17 cellular contexts compared by ENCODE assay signal in the genomic region with DNA sequence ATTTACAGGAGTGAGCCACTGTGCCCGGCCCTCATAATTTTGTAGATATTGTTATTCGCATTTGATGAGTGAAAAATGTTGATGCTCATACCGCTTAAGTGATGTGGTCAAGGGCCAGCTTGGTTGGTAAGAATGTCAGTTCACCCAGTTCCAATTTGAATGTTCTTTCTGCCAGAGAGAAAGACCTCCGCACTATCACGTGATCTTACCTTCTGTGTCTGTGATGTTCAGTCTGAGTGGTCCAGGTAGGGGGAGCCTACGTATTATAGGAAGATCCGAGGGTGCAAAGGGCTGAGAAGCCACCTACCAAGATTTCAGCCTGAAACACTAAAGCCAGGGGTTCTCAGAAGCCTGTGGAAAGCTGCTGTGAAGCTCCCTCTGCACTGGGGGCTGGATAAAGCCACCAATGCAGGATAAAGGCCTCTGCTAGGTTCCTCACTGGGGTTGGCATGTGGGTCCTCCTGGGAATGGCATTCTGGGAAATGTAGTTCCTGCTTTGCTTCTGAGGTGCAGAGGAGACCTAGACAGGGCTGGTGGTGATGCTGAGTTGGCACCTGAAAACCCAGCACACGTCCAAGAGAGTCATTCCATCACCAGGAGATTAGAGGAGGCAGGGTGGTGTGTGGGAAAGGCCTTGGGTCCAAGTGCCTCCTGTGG.
DNase-seq lines count a peak whose midpoint lies in the region; ATAC-seq, FAIRE-seq and TF ChIP-seq lines count a peak whose summit lies in the region.
"Had no signal": no experiment of that assay in that cellular context is flagged by ENCODE, and none has a peak within 500 bp of the region (broad histone marks: within the 10 kb centered on the region; RNA-seq: fewer than 3 reads in every experiment).

No MANE protein-coding gene starts in this region.

- H2AK5ac ChIP-seq in mesendoderm (ENCODE audit: low read length): no peak overlapping the region

- H3K4me3 Mint-ChIP-seq in activated T-helper 1 cell treated with anti-CD3 and anti-CD28 coated beads, Interleukin-12 subunit alpha, Interleukin-12 subunit beta, Interleukin-2, Interleukin-4 antibody, amounts not matched to agents 30 ng/mL and 10 ng/mL and 1 ng/mL, durations not matched to agents 14 hours and 24 hours and 36 hours: no peak overlapping the region
- H3K4me3 Mint-ChIP-seq: dendritic cell treated with granulocyte-macrophage colony-stimulating factor and Interleukin-4, amounts not matched to agents 40 ng/mL and 50 ng/mL, for 4 days; nephron had no signal

- CTCF ChIA-PET in HepG2 (lab: Yijun Ruan, JAX; ENCODE audit: low intra/inter-chr PET ratio, low total read pairs): no interaction called here

- no peak for DNase-seq in HepG2 (ENCODE audit: low spot score)
- DNase-seq in right lobe of liver: no peak
- no peak for DNase-seq in activated T-helper 1 cell treated with anti-CD3 and anti-CD28 coated beads, Interleukin-12 subunit alpha, Interleukin-12 subunit beta, Interleukin-2, Interleukin-4 antibody, amounts not matched to agents 30 ng/mL and 10 ng/mL and 1 ng/mL, durations not matched to agents 14 hours and 24 hours and 36 hours (ENCODE audit: low spot score)
- peak; percentile 26 for DNase-seq in mesendoderm
- DNase-seq in NCI-H1105 (lab: John Stamatoyannopoulos, UW): no peak
- no peak for DNase-seq in stimulated activated CD8-positive, alpha-beta memory T cell treated with anti-CD3 and anti-CD28 coated beads, Interleukin-4, amount 100 ng/mL, for 48 hours
- no peak for DNase-seq in vagina (ENCODE audit: extremely low spot score in 2 of 2)
- no peak for DNase-seq in glomerular visceral epithelial cell (ENCODE audit: extremely low spot score)
- DNase-seq: activated effector memory CD4-positive, alpha-beta T cell treated with anti-CD3 and anti-CD28 coated beads, Interleukin-2, amount 50 U/mL, for 16 hours; erythroblast; HCEC 1CT; lower lobe of right lung; NCI-H446 treated with DMSO at 0.1 percent for 48 hours; Right ventricle myocardium superior; T1000 had no signal

- H3K36me3 ChIP-seq in HepG2 (replicated peaks in 1 of 2; ENCODE audit: control insufficient read depth in 1 of 2, insufficient read depth in 2 of 2, low read length in 2 of 2) (no peaks in the 10 kb centered on the region), right lobe of liver (no peaks in the 10 kb centered on the region), mesendoderm (ENCODE audit: control insufficient read depth, insufficient read depth, low read length) (no peaks in the 10 kb centered on the region), vagina (no peaks in the 10 kb centered on the region)
- H3K36me3 ChIP-seq: lower lobe of right lung had no signal

- H2BK5ac ChIP-seq in mesendoderm (ENCODE audit: low read length): no peak overlapping the region

- peak overlapping the region; percentile 81 for H3K27ac Mint-ChIP-seq in activated T-helper 1 cell treated with anti-CD3 and anti-CD28 coated beads, Interleukin-12 subunit alpha, Interleukin-12 subunit beta, Interleukin-2, Interleukin-4 antibody, amounts not matched to agents 30 ng/mL and 10 ng/mL and 1 ng/mL, durations not matched to agents 14 hours and 24 hours and 36 hours
- H3K27ac Mint-ChIP-seq: dendritic cell treated with granulocyte-macrophage colony-stimulating factor and Interleukin-4, amounts not matched to agents 40 ng/mL and 50 ng/mL, for 4 days; nephron had no signal

- H3K23ac ChIP-seq in mesendoderm (ENCODE audit: low read length): no peak overlapping the region

- 80% methylated on average over 8 of the region's 8 CpGs for WGBS in HepG2 (ENCODE audit: low lambda C conversion rate)
- 85% methylated on average over 7 of the region's 8 CpGs for WGBS in right lobe of liver (ENCODE audit: insufficient coverage, low coverage, low lambda C conversion rate, missing lambda C conversion rate)
- WGBS in mesendoderm (ENCODE audit: extremely low coverage, insufficient coverage, low lambda C conversion rate): no CpG with 5 or more reads among the region's 8 CpGs

- H3K56ac ChIP-seq in mesendoderm (ENCODE audit: low read length): no peak overlapping the region

- peaks cover 18% of the 10 kb centered on the region for H3K4me1 ChIP-seq in HepG2 (ENCODE audit: insufficient read depth, low read length)
- H3K4me1 ChIP-seq in right lobe of liver: no peaks in the 10 kb centered on the region
- no peaks in the 10 kb centered on the region for H3K4me1 ChIP-seq in mesendoderm (ENCODE audit: control insufficient read depth, low read depth, low read length)
- H3K4me1 ChIP-seq in vagina: peaks cover 7% of the 10 kb centered on the region

- peaks cover 72% of the 10 kb centered on the region for H3K4me1 Mint-ChIP-seq in activated T-helper 1 cell treated with anti-CD3 and anti-CD28 coated beads, Interleukin-12 subunit alpha, Interleukin-12 subunit beta, Interleukin-2, Interleukin-4 antibody, amounts not matched to agents 30 ng/mL and 10 ng/mL and 1 ng/mL, durations not matched to agents 14 hours and 24 hours and 36 hours (ENCODE audit: low read depth)

- no peak for TF ChIP-seq POLR2A in HepG2 (IDR thresholded peaks at IDR 0.05; ENCODE audit: insufficient read depth in 1 of 2, low read depth in 2 of 2, low read length in 2 of 2)
- TF ChIP-seq POLR2A in right lobe of liver (IDR thresholded peaks at IDR 0.05): no peak
- TF ChIP-seq POLR2A in vagina (IDR thresholded peaks at IDR 0.05): no peak

- BruUV-seq in HepG2 (replicated peaks; lab: Mats Ljungman, UMichigan): no TSS peak

- no peak for TF ChIP-seq RAD21 in HepG2 (CRISPR knock-in tag; IDR thresholded peaks at IDR 0.05)

- H3K79me1 ChIP-seq in mesendoderm (ENCODE audit: low read length): no peaks in the 10 kb centered on the region

- intact Hi-C loops in HepG2 (cut with micrococcal nuclease; ENCODE audit: unreplicated experiment) (no loop called here), right lobe of liver (cut with DNase I) (no loop called here), vagina (cut with DNase I) (no loop called here)
- intact Hi-C loops in activated T-helper 1 cell treated with anti-CD3 and anti-CD28 coated beads, Interleukin-12 subunit alpha, Interleukin-12 subunit beta, Interleukin-2, Interleukin-4 antibody, amounts not matched to agents 30 ng/mL and 10 ng/mL and 1 ng/mL, durations not matched to agents 14 hours and 24 hours and 36 hours (cut with micrococcal nuclease): loop anchor here (2.0 to 5.0 kb wide), 4 partner anchors 110 to 393 kb away; no protein-coding TSS in a partner anchor

- H3K4ac ChIP-seq in mesendoderm (ENCODE audit: low read depth, low read length): no peak overlapping the region

- TF ChIP-seq EP300 in HepG2 (IDR thresholded peaks at IDR 0.05; ENCODE audit: low read depth in 2 of 2, low read length in 2 of 2) (no peak), HepG2 (CRISPR knock-in tag; IDR thresholded peaks at IDR 0.05; ENCODE audit: borderline replicate concordance) (no peak)

- peaks cover 19% of the 10 kb centered on the region for H3K36me3 Mint-ChIP-seq in activated T-helper 1 cell treated with anti-CD3 and anti-CD28 coated beads, Interleukin-12 subunit alpha, Interleukin-12 subunit beta, Interleukin-2, Interleukin-4 antibody, amounts not matched to agents 30 ng/mL and 10 ng/mL and 1 ng/mL, durations not matched to agents 14 hours and 24 hours and 36 hours (ENCODE audit: low read depth)

- no peaks in the 10 kb centered on the region for H4K20me1 ChIP-seq in HepG2 (ENCODE audit: insufficient read depth, low read length)

- H3K4me3 ChIP-seq in HepG2 (replicated peaks in 1 of 3; ENCODE audit: insufficient read depth in 1 of 3, low read depth in 2 of 3, low read length in 3 of 3) (no peak overlapping the region), right lobe of liver (no peak overlapping the region), mesendoderm (ENCODE audit: low read length) (no peak overlapping the region), vagina (no peak overlapping the region)
- H3K4me3 ChIP-seq: lower lobe of right lung had no signal

- H3K4me2 ChIP-seq in HepG2 (ENCODE audit: low read depth, low read length): no peak overlapping the region
- H3K4me2 ChIP-seq in mesendoderm (ENCODE audit: low read length): no peak overlapping the region

- in situ Hi-C loops in HepG2 (cut with HindIII; ENCODE audit: extremely low pct_ligation_motif_present, low pct_unique_long_range_greater_than_20kb): no loop called here

- H3K79me2 ChIP-seq in HepG2 (ENCODE audit: insufficient read depth, low read length) (no peaks in the 10 kb centered on the region), mesendoderm (ENCODE audit: control insufficient read depth, insufficient read depth, low read length) (no peaks in the 10 kb centered on the region)

- H2BK120ac ChIP-seq in mesendoderm (ENCODE audit: low read depth, low read length): no peak overlapping the region

- H3K9ac ChIP-seq in HepG2 (ENCODE audit: insufficient read depth, low read depth, low read length) (no peak overlapping the region), mesendoderm (ENCODE audit: low read length) (no peak overlapping the region)

- H3K9me3 ChIP-seq in HepG2 (ENCODE audit: low read length): no peaks in the 10 kb centered on the region
- no peaks in the 10 kb centered on the region for H3K9me3 ChIP-seq in right lobe of liver
- no peaks in the 10 kb centered on the region for H3K9me3 ChIP-seq in vagina
- H3K9me3 ChIP-seq: lower lobe of right lung had no signal

- H3K9me3 Mint-ChIP-seq in activated T-helper 1 cell treated with anti-CD3 and anti-CD28 coated beads, Interleukin-12 subunit alpha, Interleukin-12 subunit beta, Interleukin-2, Interleukin-4 antibody, amounts not matched to agents 30 ng/mL and 10 ng/mL and 1 ng/mL, durations not matched to agents 14 hours and 24 hours and 36 hours: peaks cover 8% of the 10 kb centered on the region
- H3K9me3 Mint-ChIP-seq: dendritic cell treated with granulocyte-macrophage colony-stimulating factor and Interleukin-4, amounts not matched to agents 40 ng/mL and 50 ng/mL, for 4 days; nephron had no signal

- H3K27me3 ChIP-seq in HepG2 (ENCODE audit: control insufficient read depth in 1 of 2, insufficient read depth in 2 of 2, low read length in 2 of 2) (no peaks in the 10 kb centered on the region; a peak in 1 of 5 replicates), right lobe of liver (no peaks in the 10 kb centered on the region), mesendoderm (ENCODE audit: insufficient read depth, low read length, poor library complexity) (no peaks in the 10 kb centered on the region), vagina (no peaks in the 10 kb centered on the region)

- H3K18ac ChIP-seq in mesendoderm (ENCODE audit: low read length): no peak overlapping the region

- H3K27ac ChIP-seq in HepG2 (ENCODE audit: extremely low read length, insufficient read depth, low read length) (no peak overlapping the region), right lobe of liver (no peak overlapping the region), mesendoderm (ENCODE audit: low read depth, low read length) (no peak overlapping the region), vagina (no peak overlapping the region)
- H3K27ac ChIP-seq: lower lobe of right lung had no signal

- H4K5ac ChIP-seq in mesendoderm (ENCODE audit: low read length): no peak overlapping the region

- POLR2A ChIA-PET in HepG2 (lab: Yijun Ruan, JAX): interaction anchor here (0.6 kb wide), 1 partner anchor 496 kb away, joined by 3 read pairs; no protein-coding TSS in a partner anchor

- no peak for FAIRE-seq in HepG2 (lab: Jason Lieb, UNC)

- no peak for TF ChIP-seq CTCF in HepG2 (CRISPR knock-in tag; IDR thresholded peaks at IDR 0.05)
- no peak for TF ChIP-seq CTCF in right lobe of liver (IDR thresholded peaks at IDR 0.05)
- no peak for TF ChIP-seq CTCF in vagina (IDR thresholded peaks at IDR 0.05)

- H2AFZ ChIP-seq in HepG2 (ENCODE audit: low read length): no peak overlapping the region

- H3K27me3 Mint-ChIP-seq in activated T-helper 1 cell treated with anti-CD3 and anti-CD28 coated beads, Interleukin-12 subunit alpha, Interleukin-12 subunit beta, Interleukin-2, Interleukin-4 antibody, amounts not matched to agents 30 ng/mL and 10 ng/mL and 1 ng/mL, durations not matched to agents 14 hours and 24 hours and 36 hours (ENCODE audit: insufficient read depth): no peaks in the 10 kb centered on the region

- H4K8ac ChIP-seq in mesendoderm (ENCODE audit: low read depth, low read length): no peak overlapping the region

- no peak for ATAC-seq in HepG2
- ATAC-seq in right lobe of liver: no peak

- H2BK15ac ChIP-seq in mesendoderm (replicated peaks; ENCODE audit: low read depth): no peak overlapping the region
